Comparison of ENCODE assay signal across 8 cellular contexts in genomic region chr2:128028668-128029054, GRCh38. TPM values are rescaled to one million over a fixed set of nuclear protein-coding genes. Genes with fewer than 3 reads are reported as not detected.
DNase-seq lines count a peak whose midpoint lies in the region; TF ChIP-seq lines count a peak whose summit lies in the region.

No MANE protein-coding gene starts in this region.

- peak overlapping the region; percentile 79 for H3K4me3 Mint-ChIP-seq in mesothelial cell of epicardium

- peak; percentile 19 for DNase-seq in HT-29 (ENCODE audit: low spot score)
- no peak for DNase-seq in breast epithelium (ENCODE audit: low spot score in 2 of 2)
- no peak for DNase-seq in mesothelial cell of epicardium (ENCODE audit: low spot score in 2 of 2, unreplicated experiment in 2 of 2)
- no peak for DNase-seq in A172 (ENCODE audit: low spot score)
- no peak for DNase-seq in SIG-M5 treated with dmso at 0.1 percent for 504 hours (lab: John Stamatoyannopoulos, UW; ENCODE audit: unreplicated experiment)
- DNase-seq in HCEC 1CT, result no peak
- DNase-seq in activated gamma-delta T cell (lab: John Stamatoyannopoulos, UW), result no peak

- H3K9me3 Mint-ChIP-seq in mesothelial cell of epicardium, result peaks cover 16% of the 10 kb centered on the region

- no peaks in the 10 kb centered on the region for H3K9me3 ChIP-seq in breast epithelium

- H3K27ac ChIP-seq in 22Rv1 (peak overlapping the region; percentile 84), breast epithelium (peak overlapping the region; percentile 92 to 98)

- TF ChIP-seq POLR2A in breast epithelium (IDR thresholded peaks at IDR 0.05), result no peak

- no peak for TF ChIP-seq CTCF in 22Rv1 (IDR thresholded peaks at IDR 0.05)
- TF ChIP-seq CTCF in breast epithelium (IDR thresholded peaks at IDR 0.05), result no peak
- TF ChIP-seq CTCF in mesothelial cell of epicardium (IDR thresholded peaks at IDR 0.05; ENCODE audit: unreplicated experiment), result no peak

- H3K27me3 Mint-ChIP-seq in mesothelial cell of epicardium (ENCODE audit: low read depth), result no peaks in the 10 kb centered on the region

- peak overlapping the region; percentile 84 to 100 (median 99) for H3K4me3 ChIP-seq in breast epithelium

- H3K4me1 ChIP-seq in breast epithelium, result no peaks in the 10 kb centered on the region

- peaks cover 15% of the 10 kb centered on the region for H3K4me1 Mint-ChIP-seq in mesothelial cell of epicardium

- H3K36me3 Mint-ChIP-seq in mesothelial cell of epicardium, result peaks cover 4% of the 10 kb centered on the region

- intact Hi-C loops in breast epithelium (cut with DNase I; ENCODE audit: low total_unique reads), result no loop called here

- H3K36me3 ChIP-seq in breast epithelium, result no peaks in the 10 kb centered on the region

- peak overlapping the region; percentile 76 for H3K27ac Mint-ChIP-seq in mesothelial cell of epicardium

- H3K27me3 ChIP-seq in breast epithelium, result no peaks in the 10 kb centered on the region

RNA-seq across cellular contexts. Expression of gene SAP130, which starts 0.8 kb away (rescaled TPM):
- 10.5 and 19.8 TPM in 2 replicates for total RNA-seq in HT-29 (2014; rRNA removed; shearing (Covaris generic))
- total RNA-seq in breast epithelium (10 to 100 TPM in 1 of 3 donors, 1 to 10 TPM in 2; 7.5 to 10.4 (median 8.5) TPM), mesothelial cell of epicardium (35.9 to 38.5 TPM (median 37.5 TPM) in 3 replicates)
- 11.1 and 15.2 TPM in 2 replicates for total RNA-seq in A172 (2014; rRNA removed; shearing (Covaris generic))
